In the genomic region with DNA sequence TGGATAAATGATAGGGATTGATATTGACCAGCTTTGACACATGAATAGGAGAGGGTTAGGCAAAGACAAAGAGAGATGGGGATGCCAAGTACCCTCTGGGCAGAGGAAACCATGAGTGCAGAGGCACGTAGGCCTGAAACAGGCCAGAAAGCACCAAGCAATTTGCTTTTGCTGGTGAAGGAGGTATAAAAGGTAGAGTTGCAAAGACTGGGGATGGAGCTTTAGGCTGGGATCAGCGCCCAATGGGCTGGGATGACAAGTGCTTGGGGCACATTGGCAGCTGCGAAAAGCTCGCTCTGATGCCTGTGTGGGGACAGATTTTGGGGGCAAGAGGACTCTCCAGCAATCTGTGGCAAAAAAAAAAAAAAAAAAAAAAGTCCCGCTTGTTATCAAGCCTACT, we compare ENCODE assay signal across 32 cellular contexts.
"Had no signal": no experiment of that assay in that cellular context is flagged by ENCODE, and none has a peak within 500 bp of the region (broad histone marks: within the 10 kb centered on the region; RNA-seq: fewer than 3 reads in every experiment).

No MANE protein-coding gene starts in this region.

- DNase-seq: activated B cell treated with CpG ODN at 0.5 μM for 24 hours; activated CD4-positive, alpha-beta memory T cell treated with anti-CD3 and anti-CD28 coated beads for 36 hours; activated CD4-positive, alpha-beta T cell treated with anti-CD3 and anti-CD28 coated beads for 4 hours; activated CD4-positive, alpha-beta T cell treated with anti-CD3 and anti-CD28 coated beads, Interleukin-2, amount 10 ng/mL, durations not matched to agents 24 days and 14 days; activated CD4-positive, alpha-beta T cell treated with anti-CD3 and anti-CD28 coated beads, Interleukin-2, amount 50 U/mL, for 1 hour; activated CD4-positive, alpha-beta T cell treated with anti-CD3 and anti-CD28 coated beads, Interleukin-2, amount 50 U/mL, for 4 hours; activated CD4-positive, CD25-positive, alpha-beta regulatory T cell treated with anti-CD3 and anti-CD28 coated beads, Interleukin-2, amount 50 U/mL, for 72 hours; activated CD8-positive, alpha-beta memory T cell treated with anti-CD3 and anti-CD28 coated beads, Interleukin-2, amount 50 U/mL, for 4 hours; activated CD8-positive, alpha-beta T cell treated with anti-CD3 and anti-CD28 coated beads for 36 hours; activated effector memory CD4-positive, alpha-beta T cell treated with anti-CD3 and anti-CD28 coated beads, Interleukin-2, amount 50 U/mL, for 16 hours; activated gamma-delta T cell treated with Interleukin-2 at 50 U/mL for 16 hours; activated naive CD4-positive, alpha-beta T cell; activated naive CD4-positive, alpha-beta T cell treated with anti-CD3 and anti-CD28 coated beads for 36 hours; activated naive CD4-positive, alpha-beta T cell treated with anti-CD3 and anti-CD28 coated beads, Interleukin-2, amount 50 U/mL, for 16 hours; activated naive CD8-positive, alpha-beta T cell treated with anti-CD3 and anti-CD28 coated beads for 36 hours; activated T-cell treated with anti-CD3 and anti-CD28 coated beads for 4 hours; activated T-cell treated with anti-CD3 and anti-CD28 coated beads, Interleukin-2, amount 50 U/mL, for 1 hour; activated T-cell treated with anti-CD3 and anti-CD28 coated beads, Interleukin-2, amount 50 U/mL, for 4 hours; activated T-cell treated with anti-CD3 and anti-CD28 coated beads, Interleukin-2, amount 50 U/mL, for 72 hours; adrenal gland; amniotic stem cell; aorta; brain microvascular endothelial cell; central memory CD4-positive, alpha-beta T cell; T-cell; T-helper 17 cell had no signal

- H3K4me1 Mint-ChIP-seq: activated B cell treated with CpG ODN at 0.5 μM for 24 hours; activated CD4-positive, alpha-beta T cell treated with anti-CD3 and anti-CD28 coated beads, Interleukin-2, amount 10 ng/mL, durations not matched to agents 24 days and 14 days; activated naive CD8-positive, alpha-beta T cell treated with anti-CD3 and anti-CD28 coated beads for 36 hours; T-cell had no signal

- H3K9me3 ChIP-seq: adrenal gland, breast epithelium had no signal

- FAIRE-seq: TTC549 had no signal

- H3K4me3 ChIP-seq: adrenal gland, breast epithelium had no signal

- H3K27ac Mint-ChIP-seq: activated B cell treated with CpG ODN at 0.5 μM for 24 hours; activated CD4-positive, alpha-beta memory T cell treated with anti-CD3 and anti-CD28 coated beads for 36 hours; activated CD4-positive, alpha-beta T cell treated with anti-CD3 and anti-CD28 coated beads, Interleukin-2, amount 10 ng/mL, durations not matched to agents 24 days and 14 days; activated CD8-positive, alpha-beta T cell treated with anti-CD3 and anti-CD28 coated beads for 36 hours; activated naive CD4-positive, alpha-beta T cell treated with anti-CD3 and anti-CD28 coated beads for 36 hours; activated naive CD4-positive, alpha-beta T cell treated with anti-CD3 and anti-CD28 coated beads, Interleukin-2, amount 50 U/mL, for 72 hours; activated naive CD8-positive, alpha-beta T cell treated with anti-CD3 and anti-CD28 coated beads for 36 hours; activated T-cell treated with anti-CD3 and anti-CD28 coated beads, Interleukin-2, amount 50 U/mL, for 72 hours; activated T-helper 1 cell treated with anti-CD3 and anti-CD28 coated beads, Interleukin-12 subunit alpha, Interleukin-12 subunit beta, Interleukin-2, Interleukin-4 antibody, amounts not matched to agents 30 ng/mL and 10 ng/mL and 1 ng/mL, durations not matched to agents 14 hours and 24 hours and 36 hours; activated T-helper 17 cell treated with anti-CD3 and anti-CD28 coated beads, Interleukin-2, amount 50 U/mL, for 72 hours; T-cell; T-helper 17 cell had no signal

- H3K36me3 ChIP-seq: adrenal gland, brain microvascular endothelial cell, breast epithelium had no signal

- H3K9me3 Mint-ChIP-seq: activated CD4-positive, alpha-beta memory T cell treated with anti-CD3 and anti-CD28 coated beads for 36 hours; activated CD4-positive, alpha-beta T cell treated with anti-CD3 and anti-CD28 coated beads, Interleukin-2, amount 10 ng/mL, durations not matched to agents 24 days and 14 days; activated naive CD4-positive, alpha-beta T cell treated with anti-CD3 and anti-CD28 coated beads for 36 hours; activated naive CD4-positive, alpha-beta T cell treated with anti-CD3 and anti-CD28 coated beads, Interleukin-2, amount 50 U/mL, for 72 hours; activated naive CD8-positive, alpha-beta T cell treated with anti-CD3 and anti-CD28 coated beads for 36 hours; activated T-cell treated with anti-CD3 and anti-CD28 coated beads, Interleukin-2, amount 50 U/mL, for 4 hours; activated T-cell treated with anti-CD3 and anti-CD28 coated beads, Interleukin-2, amount 50 U/mL, for 72 hours; activated T-helper 1 cell treated with anti-CD3 and anti-CD28 coated beads, Interleukin-12 subunit alpha, Interleukin-12 subunit beta, Interleukin-2, Interleukin-4 antibody, amounts not matched to agents 30 ng/mL and 10 ng/mL and 1 ng/mL, durations not matched to agents 14 hours and 24 hours and 36 hours; T-cell had no signal

- ATAC-seq: activated CD8-positive, alpha-beta T cell treated with anti-CD3 and anti-CD28 coated beads for 36 hours; activated naive CD4-positive, alpha-beta T cell treated with anti-CD3 and anti-CD28 coated beads, Interleukin-2, amount 50 U/mL, for 72 hours; activated T-cell treated with anti-CD3 and anti-CD28 coated beads, Interleukin-2, amount 50 U/mL, for 4 hours; activated T-cell treated with anti-CD3 and anti-CD28 coated beads, Interleukin-2, amount 50 U/mL, for 72 hours; activated T-helper 17 cell treated with anti-CD3 and anti-CD28 coated beads, Interleukin-2, amount 50 U/mL, for 72 hours; T-cell; T-helper 17 cell had no signal

- H3K4me1 ChIP-seq: adrenal gland, breast epithelium had no signal

- H3K4me3 Mint-ChIP-seq: activated B cell treated with CpG ODN at 0.5 μM for 24 hours; activated CD4-positive, alpha-beta memory T cell treated with anti-CD3 and anti-CD28 coated beads for 36 hours; activated CD4-positive, alpha-beta T cell treated with anti-CD3 and anti-CD28 coated beads, Interleukin-2, amount 10 ng/mL, durations not matched to agents 24 days and 14 days; activated CD8-positive, alpha-beta T cell treated with anti-CD3 and anti-CD28 coated beads for 36 hours; activated naive CD4-positive, alpha-beta T cell treated with anti-CD3 and anti-CD28 coated beads for 36 hours; activated naive CD8-positive, alpha-beta T cell treated with anti-CD3 and anti-CD28 coated beads for 36 hours; activated T-cell treated with anti-CD3 and anti-CD28 coated beads, Interleukin-2, amount 50 U/mL, for 4 hours; activated T-cell treated with anti-CD3 and anti-CD28 coated beads, Interleukin-2, amount 50 U/mL, for 72 hours; activated T-helper 1 cell treated with anti-CD3 and anti-CD28 coated beads, Interleukin-12 subunit alpha, Interleukin-12 subunit beta, Interleukin-2, Interleukin-4 antibody, amounts not matched to agents 30 ng/mL and 10 ng/mL and 1 ng/mL, durations not matched to agents 14 hours and 24 hours and 36 hours; activated T-helper 17 cell treated with anti-CD3 and anti-CD28 coated beads, Interleukin-2, amount 50 U/mL, for 72 hours; T-cell; T-helper 17 cell had no signal

- H3K27me3 ChIP-seq: adrenal gland, brain microvascular endothelial cell, breast epithelium had no signal

- H3K27me3 Mint-ChIP-seq: activated B cell treated with CpG ODN at 0.5 μM for 24 hours; activated CD4-positive, alpha-beta memory T cell treated with anti-CD3 and anti-CD28 coated beads for 36 hours; activated CD4-positive, alpha-beta T cell treated with anti-CD3 and anti-CD28 coated beads, Interleukin-2, amount 10 ng/mL, durations not matched to agents 24 days and 14 days; activated CD8-positive, alpha-beta T cell treated with anti-CD3 and anti-CD28 coated beads for 36 hours; activated naive CD8-positive, alpha-beta T cell treated with anti-CD3 and anti-CD28 coated beads for 36 hours; activated T-helper 17 cell treated with anti-CD3 and anti-CD28 coated beads, Interleukin-2, amount 50 U/mL, for 72 hours; T-cell; T-helper 17 cell had no signal

- H3K27ac ChIP-seq: adrenal gland, brain microvascular endothelial cell, breast epithelium, VCaP had no signal

- H3K36me3 Mint-ChIP-seq: activated CD4-positive, alpha-beta memory T cell treated with anti-CD3 and anti-CD28 coated beads for 36 hours; activated naive CD4-positive, alpha-beta T cell treated with anti-CD3 and anti-CD28 coated beads, Interleukin-2, amount 50 U/mL, for 72 hours; activated naive CD8-positive, alpha-beta T cell treated with anti-CD3 and anti-CD28 coated beads for 36 hours; T-cell had no signal
